Comparison of ENCODE assay signal across 17 cellular contexts in the genomic region with DNA sequence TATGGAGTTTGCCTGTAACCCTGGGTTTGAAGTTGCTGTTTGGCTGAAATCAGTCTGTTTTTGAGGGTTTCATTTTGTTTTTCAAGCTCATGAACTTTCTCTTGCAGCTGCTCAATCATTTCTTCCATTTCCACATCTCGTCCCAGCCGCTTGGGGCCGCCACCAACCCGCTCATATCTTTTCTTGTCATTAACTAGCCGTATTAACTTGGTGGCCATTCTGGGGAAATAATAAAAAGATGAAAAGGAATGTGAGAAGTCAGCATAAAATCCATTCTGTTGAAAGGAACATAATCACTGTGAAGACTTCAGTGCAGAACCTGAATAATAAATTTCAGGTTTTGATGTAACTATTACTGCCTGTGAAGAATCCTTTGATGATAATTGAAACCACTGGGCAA. TPM values are rescaled to one million over a fixed set of nuclear protein-coding genes. Genes with fewer than 3 reads are reported as not detected.
DNase-seq lines count a peak whose midpoint lies in the region; ATAC-seq, FAIRE-seq and TF ChIP-seq lines count a peak whose summit lies in the region.
"Had no signal": no experiment of that assay in that cellular context is flagged by ENCODE, and none has a peak within 500 bp of the region (broad histone marks: within the 10 kb centered on the region; RNA-seq: fewer than 3 reads in every experiment).

No MANE protein-coding gene starts in this region.

- H3K36me3 ChIP-seq in bronchial epithelial cell (ENCODE audit: control insufficient read depth, insufficient read depth, low read length) = peaks cover 1% of the 10 kb centered on the region
- H3K36me3 ChIP-seq in mesendoderm (ENCODE audit: control insufficient read depth, insufficient read depth, low read length) = no peaks in the 10 kb centered on the region

- WGBS in mesendoderm (ENCODE audit: extremely low coverage, insufficient coverage, low lambda C conversion rate) = no CpG with 5 or more reads among the region's 5 CpGs

- H2BK120ac ChIP-seq in mesendoderm (ENCODE audit: low read depth, low read length) = no peak overlapping the region

- peak; percentile 58 for DNase-seq in NCI-H460 (ENCODE audit: extremely low read depth, low read depth)
- no peak for DNase-seq in bronchial epithelial cell (ENCODE audit: low read depth)
- DNase-seq in mesendoderm = peak; percentile 55
- no peak for DNase-seq in stimulated activated CD4-positive, alpha-beta T cell treated with anti-CD3 and anti-CD28 coated beads, Interleukin-4, amount 100 ng/mL, for 24 hours
- DNase-seq in DMS79 treated with DMSO at 0.1 percent for 48 hours (lab: John Stamatoyannopoulos, UW) = no peak
- DNase-seq: activated gamma-delta T cell; AML-193; DMS153; effector CD8-positive, alpha-beta T cell; foreskin melanocyte; NCI-H446 treated with DMSO at 0.1 percent for 48 hours had no signal

- H3K4me3 ChIP-seq in bronchial epithelial cell (ENCODE audit: low read depth, low read length) = no peak overlapping the region
- no peak overlapping the region for H3K4me3 ChIP-seq in mesendoderm (ENCODE audit: low read length)
- H3K4me3 ChIP-seq: tibial nerve had no signal

- no peak overlapping the region for H3K4me2 ChIP-seq in mesendoderm (ENCODE audit: low read length)

- no peak overlapping the region for H3K4ac ChIP-seq in mesendoderm (ENCODE audit: low read depth, low read length)

- H3K27ac ChIP-seq in C4-2B (no peak overlapping the region), mesendoderm (ENCODE audit: low read depth, low read length) (no peak overlapping the region)
- H3K27ac ChIP-seq: tibial nerve had no signal

- no peak overlapping the region for H2AK5ac ChIP-seq in mesendoderm (ENCODE audit: low read length)

- H3K4me1 ChIP-seq in mesendoderm (ENCODE audit: control insufficient read depth, low read depth, low read length) = no peaks in the 10 kb centered on the region
- H3K4me1 ChIP-seq: tibial nerve had no signal

- no peak overlapping the region for H3K23ac ChIP-seq in mesendoderm (ENCODE audit: low read length)

- no peak overlapping the region for H4K5ac ChIP-seq in mesendoderm (ENCODE audit: low read length)

- H3K56ac ChIP-seq in mesendoderm (ENCODE audit: low read length) = no peak overlapping the region

- H2BK15ac ChIP-seq in mesendoderm (replicated peaks; ENCODE audit: low read depth) = no peak overlapping the region

- no peaks in the 10 kb centered on the region for H3K27me3 ChIP-seq in bronchial epithelial cell (ENCODE audit: control insufficient read depth, insufficient read depth, low read length)
- H3K27me3 ChIP-seq in mesendoderm (ENCODE audit: insufficient read depth, low read length, poor library complexity) = no peaks in the 10 kb centered on the region
- H3K27me3 ChIP-seq: tibial nerve had no signal

- H3K79me2 ChIP-seq in mesendoderm (ENCODE audit: control insufficient read depth, insufficient read depth, low read length) = no peaks in the 10 kb centered on the region

- no peak overlapping the region for H4K8ac ChIP-seq in mesendoderm (ENCODE audit: low read depth, low read length)

- TF ChIP-seq CTCF in C4-2B (conservative IDR thresholded peaks at IDR 0.05) (peak; percentile 76), bronchial epithelial cell (IDR thresholded peaks at IDR 0.05; ENCODE audit: insufficient read depth, low read length, severe bottlenecking) (peak; percentile 7)

- no peak for FAIRE-seq in bronchial epithelial cell (lab: Jason Lieb, UNC)
- FAIRE-seq: H54 had no signal

- H3K9ac ChIP-seq in mesendoderm (ENCODE audit: low read length) = no peak overlapping the region

- no peak overlapping the region for H2BK5ac ChIP-seq in mesendoderm (ENCODE audit: low read length)

- no peaks in the 10 kb centered on the region for H3K79me1 ChIP-seq in mesendoderm (ENCODE audit: low read length)

- ATAC-seq in GM19467 (IDR thresholded peaks at IDR 0.05; ENCODE audit: unreplicated experiment) = no peak
- no peak for ATAC-seq in GM19351 (IDR thresholded peaks at IDR 0.05; ENCODE audit: unreplicated experiment)
- ATAC-seq: stimulated activated effector memory CD8-positive, alpha-beta T cell treated with anti-CD3 and anti-CD28 coated beads, Interleukin-12 subunit alpha, Interleukin-12 subunit beta, amount 100 ng/mL, for 72 hours had no signal

- H3K18ac ChIP-seq in mesendoderm (ENCODE audit: low read length) = no peak overlapping the region

RNA-seq across cellular contexts. Expression of a gene that starts 11.5 kb away (rescaled TPM):
- total RNA-seq in NCI-H460 (2014; rRNA removed; shearing (Covaris generic)) = 9.6 and 10.9 TPM in 2 replicates
- 13.0 and 14.9 TPM in 2 replicates for polyA plus RNA-seq in NCI-H460 (2014; cell fraction: nucleus; rRNA removed)
- 2.9 and 3.8 TPM in 2 replicates for total RNA-seq in bronchial epithelial cell
- polyA plus RNA-seq in mesendoderm (2013, experiment 1 of 2) = 11.0 TPM
- 9.4 TPM for polyA plus RNA-seq in mesendoderm (2013, experiment 2 of 2)

RNA-seq across cellular contexts. Expression of a gene that starts 11.8 kb away (rescaled TPM):
- 39.7 and 41.2 TPM in 2 replicates for total RNA-seq in NCI-H460 (2014; rRNA removed; shearing (Covaris generic))
- polyA plus RNA-seq in NCI-H460 (2014; cell fraction: nucleus; rRNA removed) = 22.5 and 32.5 TPM in 2 replicates
- total RNA-seq in bronchial epithelial cell = 41.6 and 44.7 TPM in 2 replicates
- polyA plus RNA-seq in mesendoderm (2013, experiment 1 of 2) = 31.4 TPM
- 30.9 TPM for polyA plus RNA-seq in mesendoderm (2013, experiment 2 of 2)

Comparison
In these comparisons a context has a peak if more than half of its experiments do, and no peak if none do; other contexts are left out.
1. DNase-seq: peak in NCI-H460 (single experiment) and mesendoderm (single experiment); none in bronchial epithelial cell (single experiment), stimulated activated CD4-positive, alpha-beta T cell treated with anti-CD3 and anti-CD28 coated beads, Interleukin-4, amount 100 ng/mL, for 24 hours (single experiment) and DMS79 treated with DMSO at 0.1 percent for 48 hours (single experiment).